19 cellular contexts compared by ENCODE assay signal in the genomic region with DNA sequence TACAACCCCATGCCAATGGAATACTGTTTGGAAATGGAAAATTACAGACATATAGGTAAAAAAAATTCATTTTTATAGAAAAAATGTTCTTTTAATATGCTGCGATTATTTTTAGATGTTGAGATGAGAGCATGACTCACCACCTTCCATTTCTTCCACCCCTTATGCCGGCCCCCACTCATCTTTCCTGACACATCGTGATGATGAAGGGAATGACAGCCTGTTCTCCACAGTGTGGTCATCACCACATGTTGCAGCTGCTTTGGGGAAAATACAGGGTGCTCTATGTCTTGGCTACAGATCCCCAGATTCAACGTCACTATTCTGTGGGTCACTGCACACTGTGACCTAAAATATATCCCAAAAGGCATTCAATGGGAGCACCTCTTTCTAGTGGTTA.
"Had no signal": no experiment of that assay in that cellular context is flagged by ENCODE, and none has a peak within 500 bp of the region (broad histone marks: within the 10 kb centered on the region; RNA-seq: fewer than 3 reads in every experiment).

No MANE protein-coding gene starts in this region.

- H3K27me3 ChIP-seq: gastroesophageal sphincter, neural progenitor cell, pancreas, stomach, testis, upper lobe of left lung had no signal

- DNase-seq: activated CD4-positive, alpha-beta memory T cell treated with anti-CD3 and anti-CD28 coated beads for 36 hours; activated CD4-positive, alpha-beta T cell treated with anti-CD3 and anti-CD28 coated beads for 1 hour; activated effector memory CD4-positive, alpha-beta T cell treated with anti-CD3 and anti-CD28 coated beads, Interleukin-2, amount 50 U/mL, for 16 hours; activated T-cell treated with anti-CD3 and anti-CD28 coated beads, Interleukin-2, amount 50 U/mL, for 48 hours; amniotic stem cell; cerebellar nuclear complex; effector memory CD4-positive, alpha-beta T cell; left colon; pancreas; stimulated activated CD4-positive, alpha-beta T cell treated with anti-CD3 and anti-CD28 coated beads, Interleukin-12 subunit alpha, Interleukin-12 subunit beta, amount 100 ng/mL, for 4 hours; stimulated activated CD4-positive, alpha-beta T cell treated with anti-CD3 and anti-CD28 coated beads, Interleukin-2, amount 100 ng/mL, for 24 hours; stomach; testis; upper lobe of left lung had no signal

- FAIRE-seq: islet of Langerhans, pancreas had no signal

- H3K9ac ChIP-seq: neural progenitor cell had no signal

- H3K36me3 ChIP-seq: gastroesophageal sphincter, neural progenitor cell, pancreas, stomach, upper lobe of left lung had no signal

- H3K27ac ChIP-seq: gastroesophageal sphincter, neural progenitor cell, pancreas, stomach, testis, upper lobe of left lung, VCaP had no signal

- H3K4me3 ChIP-seq: gastroesophageal sphincter, lung, neural progenitor cell, pancreas, stomach, testis, upper lobe of left lung had no signal

- H3K9me3 ChIP-seq: pancreas, testis had no signal

- H3K4me1 ChIP-seq: gastroesophageal sphincter, neural progenitor cell, pancreas, stomach, testis, upper lobe of left lung had no signal

- ATAC-seq: gastroesophageal sphincter, left colon, pancreas had no signal

- H3K4me2 ChIP-seq: neural progenitor cell had no signal

- H2AFZ ChIP-seq: neural progenitor cell had no signal
